In the genomic region with DNA sequence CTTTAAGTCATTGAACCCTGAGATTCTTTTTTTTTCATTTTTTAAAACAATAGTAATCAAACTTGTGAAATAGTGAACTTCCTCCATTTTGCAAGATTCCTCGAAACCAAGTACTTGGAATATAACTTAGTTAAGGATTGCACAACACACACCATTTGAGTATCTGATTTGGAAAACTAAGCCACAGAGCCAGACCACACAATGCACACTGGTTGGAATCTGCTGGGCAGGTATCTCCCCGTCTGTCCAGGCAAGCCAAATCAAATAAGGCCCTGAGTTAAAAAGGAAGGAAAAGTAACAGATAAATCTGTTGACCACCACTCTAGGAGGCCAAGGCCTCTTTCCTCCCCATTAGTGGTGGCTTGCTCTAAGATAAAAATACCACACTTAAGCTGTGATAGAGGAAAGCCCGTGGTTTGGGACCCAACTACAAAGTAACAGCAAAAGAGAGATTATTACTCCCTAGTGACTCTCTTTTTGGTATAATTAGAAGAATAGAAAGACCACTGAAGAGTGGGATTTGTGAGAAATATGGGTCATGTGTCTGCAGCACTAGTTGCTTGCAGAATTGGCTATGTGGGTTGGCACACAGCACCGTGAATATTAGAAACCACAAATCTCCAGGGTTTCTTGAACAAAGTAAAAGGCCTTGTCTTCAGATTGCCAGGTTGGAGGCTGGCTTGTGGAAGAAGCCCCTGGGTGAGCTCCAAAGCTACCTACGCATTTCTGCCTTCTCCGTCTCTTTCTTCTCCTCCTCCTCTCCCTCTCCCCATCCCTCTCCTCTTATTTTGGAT, we compare ENCODE assay signal across 20 cellular contexts.
A peak's percentile ranks its signal among the peaks of the same experiment; 100 is the strongest.
DNase-seq lines count a peak whose midpoint lies in the region; ATAC-seq and TF ChIP-seq lines count a peak whose summit lies in the region.
"Had no signal": no experiment of that assay in that cellular context is flagged by ENCODE, and none has a peak within 500 bp of the region (broad histone marks: within the 10 kb centered on the region; RNA-seq: fewer than 3 reads in every experiment).

No MANE protein-coding gene starts in this region.

- no peaks in the 10 kb centered on the region for H3K27me3 Mint-ChIP-seq in MCF 10A (ENCODE audit: insufficient read depth, unreplicated experiment)
- H3K27me3 Mint-ChIP-seq: CD8-positive, alpha-beta memory T cell; effector memory CD8-positive, alpha-beta T cell had no signal

- no peaks in the 10 kb centered on the region for H3K36me3 ChIP-seq in breast epithelium
- no peaks in the 10 kb centered on the region for H3K36me3 ChIP-seq in gastroesophageal sphincter
- no peaks in the 10 kb centered on the region for H3K36me3 ChIP-seq in upper lobe of right lung
- H3K36me3 ChIP-seq in tibial nerve: no peaks in the 10 kb centered on the region
- H3K36me3 ChIP-seq: gastrocnemius medialis, transverse colon had no signal

- H3K4me3 ChIP-seq in breast epithelium: no peak overlapping the region
- no peak overlapping the region for H3K4me3 ChIP-seq in gastroesophageal sphincter
- H3K4me3 ChIP-seq in upper lobe of right lung: no peak overlapping the region
- H3K4me3 ChIP-seq in tibial nerve: no peak overlapping the region
- H3K4me3 ChIP-seq in dorsolateral prefrontal cortex: no peak overlapping the region
- H3K4me3 ChIP-seq: body of pancreas, gastrocnemius medialis, transverse colon had no signal

- no peak overlapping the region for H3K4me3 Mint-ChIP-seq in MCF 10A (ENCODE audit: unreplicated experiment)
- H3K4me3 Mint-ChIP-seq: CD8-positive, alpha-beta memory T cell; H9; stimulated activated memory B cell treated with anti-CD40 and anti-IgM and Interleukin-4, amounts not matched to agents 10 μg/mL and 1 μg/mL and 100 μg/mL, for 72 hours had no signal

- H3K36me3 Mint-ChIP-seq in MCF 10A (ENCODE audit: insufficient read depth, unreplicated experiment): no peaks in the 10 kb centered on the region
- H3K36me3 Mint-ChIP-seq: stimulated activated memory B cell treated with anti-CD40 and anti-IgM and Interleukin-4, amounts not matched to agents 10 μg/mL and 1 μg/mL and 100 μg/mL, for 72 hours had no signal

- no peak for TF ChIP-seq POLR2A in breast epithelium (IDR thresholded peaks at IDR 0.05)
- TF ChIP-seq POLR2A in gastroesophageal sphincter (IDR thresholded peaks at IDR 0.05): no peak
- TF ChIP-seq POLR2A in tibial nerve (IDR thresholded peaks at IDR 0.05): no peak

- H3K4me1 Mint-ChIP-seq in MCF 10A (ENCODE audit: insufficient read depth, unreplicated experiment): peaks cover 13% of the 10 kb centered on the region

- BruUV-seq in MCF 10A (replicated peaks; lab: Mats Ljungman, UMichigan): no TSS peak

- intact Hi-C loops in MCF 10A (cut with micrococcal nuclease) (no loop called here), breast epithelium (cut with DNase I; ENCODE audit: low total_unique reads) (no loop called here), upper lobe of right lung (cut with DNase I) (no loop called here), dorsolateral prefrontal cortex (cut with DNase I) (no loop called here)

- DNase-seq in MCF 10A (ENCODE audit: unreplicated experiment) (peak; percentile 58), breast epithelium (ENCODE audit: low spot score in 2 of 2) (no peak), amniotic epithelial cell (ENCODE audit: low read depth) (peak; percentile 85), upper lobe of right lung (no peak), tibial nerve (ENCODE audit: low spot score in 2 of 2) (no peak), dorsolateral prefrontal cortex (no peak), NCI-H82 treated with DMSO at 0.1 percent for 48 hours (lab: John Stamatoyannopoulos, UW; ENCODE audit: unreplicated experiment) (no peak)
- DNase-seq: body of pancreas; CD8-positive, alpha-beta memory T cell; effector memory CD8-positive, alpha-beta T cell; gastrocnemius medialis; H9; midbrain; NCI-H2081 treated with DMSO at 0.1 percent for 48 hours; NCI-H524 treated with DMSO at 0.1 percent for 48 hours; small intestine; SW 1271; transverse colon had no signal

- H3K27me3 ChIP-seq in breast epithelium (no peaks in the 10 kb centered on the region), gastroesophageal sphincter (no peaks in the 10 kb centered on the region), upper lobe of right lung (no peaks in the 10 kb centered on the region), tibial nerve (no peaks in the 10 kb centered on the region), dorsolateral prefrontal cortex (no peaks in the 10 kb centered on the region)
- H3K27me3 ChIP-seq: body of pancreas, gastrocnemius medialis, transverse colon had no signal

- POLR2A ChIA-PET in MCF 10A (lab: Yijun Ruan, JAX): interaction anchor here (1.2 kb wide), 1 partner anchor 8 kb away, joined by 4 read pairs; no protein-coding TSS in a partner anchor

- H3K27ac ChIP-seq in breast epithelium (no peak overlapping the region), gastroesophageal sphincter (no peak overlapping the region), upper lobe of right lung (no peak overlapping the region), tibial nerve (no peak overlapping the region), dorsolateral prefrontal cortex (no peak overlapping the region)
- H3K27ac ChIP-seq: body of pancreas, gastrocnemius medialis, transverse colon had no signal

- ATAC-seq in gastroesophageal sphincter: peak; percentile 45
- peak; percentile 56 for ATAC-seq in upper lobe of right lung
- ATAC-seq: body of pancreas; effector memory CD8-positive, alpha-beta T cell; gastrocnemius medialis; stimulated activated memory B cell treated with anti-CD40 and anti-IgM and Interleukin-4, amounts not matched to agents 10 μg/mL and 1 μg/mL and 100 μg/mL, for 72 hours had no signal

- no peaks in the 10 kb centered on the region for H3K9me3 Mint-ChIP-seq in MCF 10A (ENCODE audit: unreplicated experiment)
- H3K9me3 Mint-ChIP-seq: CD8-positive, alpha-beta memory T cell; effector memory CD8-positive, alpha-beta T cell; H9; stimulated activated memory B cell treated with anti-CD40 and anti-IgM and Interleukin-4, amounts not matched to agents 10 μg/mL and 1 μg/mL and 100 μg/mL, for 72 hours had no signal

- CTCF ChIA-PET in MCF 10A (lab: Yijun Ruan, JAX): no interaction called here

- TF ChIP-seq CTCF in MCF 10A (IDR thresholded peaks at IDR 0.05; ENCODE audit: unreplicated experiment) (no peak), breast epithelium (IDR thresholded peaks at IDR 0.05) (no peak), gastroesophageal sphincter (IDR thresholded peaks at IDR 0.05) (no peak), upper lobe of right lung (IDR thresholded peaks at IDR 0.05) (no peak), tibial nerve (IDR thresholded peaks at IDR 0.05) (no peak), dorsolateral prefrontal cortex (IDR thresholded peaks at IDR 0.05 in 54 of 56, conservative IDR thresholded peaks at IDR 0.05 in 2 of 56; ENCODE audit: low read depth in 1 of 56, partially characterized antibody in 56 of 56) (no peak)

- no peaks in the 10 kb centered on the region for H3K9me3 ChIP-seq in breast epithelium
- H3K9me3 ChIP-seq in gastroesophageal sphincter: no peaks in the 10 kb centered on the region
- H3K9me3 ChIP-seq in upper lobe of right lung: no peaks in the 10 kb centered on the region
- H3K9me3 ChIP-seq in tibial nerve: no peaks in the 10 kb centered on the region
- H3K9me3 ChIP-seq: body of pancreas, gastrocnemius medialis, transverse colon had no signal

- no peak overlapping the region for H3K27ac Mint-ChIP-seq in MCF 10A (ENCODE audit: low read depth, unreplicated experiment)
- H3K27ac Mint-ChIP-seq: H9; stimulated activated memory B cell treated with anti-CD40 and anti-IgM and Interleukin-4, amounts not matched to agents 10 μg/mL and 1 μg/mL and 100 μg/mL, for 72 hours had no signal

- 80 to 83% methylated on average over 6 of the region's 6 CpGs for WGBS in gastroesophageal sphincter (ENCODE audit: low coverage in 1 of 2), 2 donors
- WGBS in tibial nerve, 2 donors: 71 to 74% methylated on average over 6 of the region's 6 CpGs

- no peak for TF ChIP-seq EP300 in gastroesophageal sphincter (IDR thresholded peaks at IDR 0.05)
- TF ChIP-seq EP300 in tibial nerve (IDR thresholded peaks at IDR 0.05): peak in 1 of 2 donors; percentile 64

- H3K4me1 ChIP-seq in breast epithelium: peaks cover 0 to 7% of the 10 kb centered on the region in 2 donors
- H3K4me1 ChIP-seq in gastroesophageal sphincter: peaks cover 6 to 18% (median 8%) of the 10 kb centered on the region in 3 donors
- peaks cover 17% of the 10 kb centered on the region for H3K4me1 ChIP-seq in upper lobe of right lung
- peaks cover 0 to 26% (median 5%) of the 10 kb centered on the region in 4 donors for H3K4me1 ChIP-seq in tibial nerve
- H3K4me1 ChIP-seq: body of pancreas had no signal

Comparison
In these comparisons a context has a peak if more than half of its experiments do, and no peak if none do; other contexts are left out.
1. DNase-seq: peak in MCF 10A (single experiment) and amniotic epithelial cell (single experiment); none in breast epithelium (0 of 2), upper lobe of right lung (single experiment), tibial nerve (0 of 2), dorsolateral prefrontal cortex (0 of 10) and NCI-H82 treated with DMSO at 0.1 percent for 48 hours (single experiment).